In the genomic region with DNA sequence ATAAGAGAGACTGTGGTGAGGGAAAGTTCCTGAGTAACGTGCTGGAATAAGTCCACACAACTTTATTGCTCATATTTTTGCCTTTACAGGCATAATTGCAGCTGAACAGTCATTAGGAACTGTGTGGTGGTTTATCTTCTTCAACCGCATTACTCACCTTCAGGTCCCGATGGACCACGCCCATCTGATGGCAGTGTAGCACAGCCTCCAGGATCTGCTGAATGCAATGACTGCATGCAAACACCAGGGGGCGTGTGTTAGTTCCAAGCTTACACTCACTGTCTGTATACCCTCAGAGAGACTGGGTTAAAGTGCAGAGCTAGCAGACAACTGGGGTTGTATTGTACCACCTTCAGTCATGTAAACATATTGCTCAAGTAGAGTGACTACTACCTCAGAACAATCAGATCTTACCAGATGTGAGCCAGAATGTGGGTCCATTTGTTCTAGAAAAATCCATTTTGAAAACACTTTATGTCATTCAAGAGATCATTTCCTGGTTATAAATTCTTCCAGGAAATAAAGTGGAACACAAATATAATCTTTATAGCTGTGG, we compare ENCODE assay signal across 8 cellular contexts.
DNase-seq lines count a peak whose midpoint lies in the region; ATAC-seq and TF ChIP-seq lines count a peak whose summit lies in the region.

No MANE protein-coding gene starts in this region.

- intact Hi-C loops in breast epithelium (cut with DNase I; ENCODE audit: low total_unique reads): no loop called here

- no peaks in the 10 kb centered on the region for H3K36me3 ChIP-seq in breast epithelium

- no peak for TF ChIP-seq POLR2A in breast epithelium (IDR thresholded peaks at IDR 0.05)

- no peaks in the 10 kb centered on the region for H3K9me3 ChIP-seq in breast epithelium

- peak; percentile 88 for TF ChIP-seq CTCF in VCaP (conservative IDR thresholded peaks at IDR 0.05)
- TF ChIP-seq CTCF in breast epithelium (IDR thresholded peaks at IDR 0.05): peak; percentile 86 to 96 (median 89)

- peak overlapping the region; percentile 52 for H3K27ac ChIP-seq in VCaP
- H3K27ac ChIP-seq in breast epithelium: peak overlapping the region; percentile 56 to 75

- H3K27me3 ChIP-seq in breast epithelium: no peaks in the 10 kb centered on the region

- ATAC-seq in GM19023 (IDR thresholded peaks at IDR 0.05; ENCODE audit: unreplicated experiment) (peak; percentile 99), HG03159 (IDR thresholded peaks at IDR 0.05; ENCODE audit: unreplicated experiment) (peak; percentile 98)

- peak; percentile 92 for DNase-seq in AG20443 (ENCODE audit: low spot score)
- peak; percentile 85 for DNase-seq in NCI-H226
- peak; percentile 81 to 84 for DNase-seq in breast epithelium (ENCODE audit: low spot score in 2 of 2)
- peak; percentile 95 for DNase-seq in iris pigment epithelial cell (ENCODE audit: low read depth)
- DNase-seq in stimulated activated CD4-positive, alpha-beta T cell treated with anti-CD3 and anti-CD28 coated beads, Interleukin-15, amount 100 ng/mL, for 1 hour (ENCODE audit: low read depth in 1 of 2, low spot score in 1 of 2): peak; percentile 67 to 77

- no peak overlapping the region for H3K4me3 ChIP-seq in breast epithelium

- H3K4me1 ChIP-seq in breast epithelium: no peaks in the 10 kb centered on the region
